In genomic region chr9:122991370-122991830, GRCh38 we compare ENCODE assay signal across 8 cellular contexts. TPM values are rescaled to one million over a fixed set of nuclear protein-coding genes. Genes with fewer than 3 reads are reported as not detected.
DNase-seq lines count a peak whose midpoint lies in the region; ATAC-seq, FAIRE-seq and TF ChIP-seq lines count a peak whose summit lies in the region.

No MANE protein-coding gene starts in this region.

- in situ Hi-C loops in HepG2 (cut with HindIII; ENCODE audit: extremely low pct_ligation_motif_present, low pct_unique_long_range_greater_than_20kb): no loop called here

- H4K20me1 ChIP-seq in HepG2 (ENCODE audit: insufficient read depth, low read length): no peaks in the 10 kb centered on the region

- BruUV-seq in HepG2 (replicated peaks; lab: Mats Ljungman, UMichigan): no TSS peak

- POLR2A ChIA-PET in T-cell (lab: Charles Lee) (interaction anchor here in 1 of 2 donors (0.6 to 0.7 kb wide), 2 partner anchors 357 to 899 kb away, joined by 4 to 6 read pairs; no protein-coding TSS in a partner anchor), HepG2 (lab: Yijun Ruan, JAX) (interaction anchor here (1.0 to 1.4 kb wide), 3 partner anchors 51 to 79 kb away, joined by 3 to 6 read pairs (median 3); partner anchors contain the start of genes RABGAP1 and ZBTB26)

- peaks cover 9 to 39% of the 10 kb centered on the region in 2 experiments for H3K36me3 ChIP-seq in HepG2 (replicated peaks in 1 of 2; ENCODE audit: control insufficient read depth in 1 of 2, insufficient read depth in 2 of 2, low read length in 2 of 2)

- H3K4me2 ChIP-seq in HepG2 (ENCODE audit: low read depth, low read length): no peak overlapping the region

- H3K27me3 Mint-ChIP-seq in T-cell: no peaks in the 10 kb centered on the region
- no peaks in the 10 kb centered on the region for H3K27me3 Mint-ChIP-seq in central memory CD8-positive, alpha-beta T cell

- no peak overlapping the region for H3K27ac ChIP-seq in HL-60 (replicated peaks)
- no peak overlapping the region for H3K27ac ChIP-seq in HepG2 (ENCODE audit: extremely low read length, insufficient read depth, low read length)

- CTCF ChIA-PET in T-cell (lab: Charles Lee): interaction anchor here (0.6 to 1.9 kb wide), 15 partner anchors 49 to 1048 kb away, joined by 3 to 11 read pairs (median 4); partner anchors contain the start of genes RABGAP1 (in 1 of the 2), RC3H2 (in 1 of the 2), ZBTB26 (in 1 of the 2) and ZBTB6 (in 1 of the 2)
- CTCF ChIA-PET in HepG2 (lab: Yijun Ruan, JAX; ENCODE audit: low intra/inter-chr PET ratio, low total read pairs): interaction anchor here (1.0 to 1.4 kb wide), 2 partner anchors 88 to 156 kb away, joined by 3 read pairs; no protein-coding TSS in a partner anchor

- H2AFZ ChIP-seq in HepG2 (ENCODE audit: low read length): no peak overlapping the region

- no peak overlapping the region for H3K27ac Mint-ChIP-seq in T-cell
- H3K27ac Mint-ChIP-seq in central memory CD8-positive, alpha-beta T cell (ENCODE audit: low read depth): no peak overlapping the region

- no peak for TF ChIP-seq EP300 in HepG2 (IDR thresholded peaks at IDR 0.05; ENCODE audit: low read depth in 2 of 2, low read length in 2 of 2)
- TF ChIP-seq EP300 in HepG2 (CRISPR knock-in tag; IDR thresholded peaks at IDR 0.05; ENCODE audit: borderline replicate concordance): no peak

- no peaks in the 10 kb centered on the region for H3K4me1 ChIP-seq in HepG2 (ENCODE audit: insufficient read depth, low read length)

- FAIRE-seq in HepG2 (lab: Jason Lieb, UNC): no peak

- no peaks in the 10 kb centered on the region for H3K9me3 ChIP-seq in HepG2 (ENCODE audit: low read length)

- DNase-seq in GDM1 (lab: John Stamatoyannopoulos, UW) (peak; percentile 9), HL-60 (ENCODE audit: low read depth in 1 of 2, low spot score in 1 of 2) (peak; percentile 2 to 11), T-cell (peak in 14 of 34 experiments; percentile 0 to 13 (median 5)), HepG2 (ENCODE audit: low spot score) (peak; percentile 25), DMS153 (lab: John Stamatoyannopoulos, UW) (no peak), cortex of kidney (lab: John Stamatoyannopoulos, UW) (no peak)
- peak in 1 of 2 donors; percentile 11 for DNase-seq in central memory CD8-positive, alpha-beta T cell (ENCODE audit: low spot score in 2 of 2)
- DNase-seq in stimulated activated CD8-positive, alpha-beta memory T cell treated with anti-CD3 and anti-CD28 coated beads, Interleukin-15, amount 100 ng/mL, for 1 hour (ENCODE audit: low read depth): peak; percentile 1

- no peak for TF ChIP-seq RAD21 in HepG2 (CRISPR knock-in tag; IDR thresholded peaks at IDR 0.05)

- no peak for TF ChIP-seq POLR2A in HepG2 (IDR thresholded peaks at IDR 0.05; ENCODE audit: insufficient read depth in 1 of 2, low read depth in 2 of 2, low read length in 2 of 2)

- H3K9ac ChIP-seq in HepG2 (ENCODE audit: insufficient read depth, low read depth, low read length): no peak overlapping the region

- no peaks in the 10 kb centered on the region for H3K9me3 Mint-ChIP-seq in T-cell
- H3K9me3 Mint-ChIP-seq in central memory CD8-positive, alpha-beta T cell: no peaks in the 10 kb centered on the region

- H3K4me3 Mint-ChIP-seq in T-cell: no peak overlapping the region
- no peak overlapping the region for H3K4me3 Mint-ChIP-seq in central memory CD8-positive, alpha-beta T cell

- ATAC-seq in T-cell (replicated peaks in 1 of 4) (peak; percentile 55 to 80 (median 63)), HepG2 (peak; percentile 43; the same call in 1 of the 3 replicates)
- peak; percentile 75 for ATAC-seq in central memory CD8-positive, alpha-beta T cell (replicated peaks; ENCODE audit: extremely low read depth, poor library complexity, severe bottlenecking)

- peaks cover 17% of the 10 kb centered on the region for H3K36me3 Mint-ChIP-seq in T-cell
- peaks cover 15% of the 10 kb centered on the region for H3K36me3 Mint-ChIP-seq in central memory CD8-positive, alpha-beta T cell (ENCODE audit: insufficient read depth)

- no peaks in the 10 kb centered on the region for H3K27me3 ChIP-seq in HL-60 (ENCODE audit: insufficient read depth, poor library complexity, severe bottlenecking)
- H3K27me3 ChIP-seq in HepG2 (ENCODE audit: control insufficient read depth in 1 of 2, insufficient read depth in 2 of 2, low read length in 2 of 2): no peaks in the 10 kb centered on the region

- H3K79me2 ChIP-seq in HepG2 (ENCODE audit: insufficient read depth, low read length): no peaks in the 10 kb centered on the region

- WGBS in HepG2 (ENCODE audit: low lambda C conversion rate): 88% methylated on average over 4 of the region's 4 CpGs

- intact Hi-C loops in HepG2 (cut with micrococcal nuclease; ENCODE audit: unreplicated experiment): loop anchor here (5.0 to 10.0 kb wide), 2 partner anchors 47 to 89 kb away; partner anchors contain the start of gene RABGAP1

- H3K4me3 ChIP-seq in HL-60 (replicated peaks; ENCODE audit: insufficient read depth, low read length) (no peak overlapping the region), HepG2 (replicated peaks in 1 of 3; ENCODE audit: insufficient read depth in 1 of 3, low read depth in 2 of 3, low read length in 3 of 3) (no peak overlapping the region)

- peaks cover 0 to 7% (median 2%) of the 10 kb centered on the region in 3 donors for H3K4me1 Mint-ChIP-seq in T-cell
- no peaks in the 10 kb centered on the region for H3K4me1 Mint-ChIP-seq in central memory CD8-positive, alpha-beta T cell

- TF ChIP-seq CTCF in HL-60 (IDR thresholded peaks at IDR 0.05; ENCODE audit: insufficient read depth, low read length) (peak; percentile 12), HepG2 (CRISPR knock-in tag; IDR thresholded peaks at IDR 0.05) (peak; percentile 59)

TF ChIP-seq in HepG2, 621 proteins besides CTCF, POLR2A, EP300 and RAD21 (continues in another document):
- TF ChIP-seq TCF12 (IDR thresholded peaks at IDR 0.05) (no peak), TCF12 (CRISPR knock-in tag; IDR thresholded peaks at IDR 0.05) (no peak), MTF2 (CRISPR knock-in tag; IDR thresholded peaks at IDR 0.05; ENCODE audit: borderline replicate concordance) (no peak)

RNA-seq across cellular contexts. Expression of gene GPR21, which starts 42.1 kb away (rescaled TPM):
- total RNA-seq in T-cell (1 to 10 TPM in 3 of 5 donors, under 1 TPM in 2; 0.23 to 2.4 (median 1.0) TPM), HepG2 (2016; rRNA removed; fragmentation: Illumina TruSeq; extraction: Trizol) (0.29 TPM in 1 of 2 replicates, not detected in the other)
- not detected in 2 replicates for total RNA-seq in HepG2 (2016; cell fraction: cytosol; rRNA removed; fragmentation: Illumina TruSeq; extraction: Trizol; ENCODE audit: low read depth)
- total RNA-seq in HepG2 (2016; cell fraction: insoluble cytoplasmic fraction; rRNA removed; fragmentation: Illumina TruSeq; extraction: Trizol): 0.41 TPM in 1 of 2 replicates, not detected in the other
- total RNA-seq in HepG2 (2016; cell fraction: membrane; rRNA removed; fragmentation: Illumina TruSeq; extraction: Trizol): not detected in 2 replicates
- total RNA-seq in HepG2 (2016; cell fraction: nucleus; rRNA removed; fragmentation: Illumina TruSeq; extraction: Trizol): 0.72 and 1.3 TPM in 2 replicates
- polyA plus RNA-seq in HepG2 (2011; rRNA removed): 0.18 and 0.32 TPM in 2 replicates
- not detected in 2 replicates for polyA plus RNA-seq in HepG2 (2011; cell fraction: cytosol; rRNA removed)
- polyA plus RNA-seq in HepG2 (2011; cell fraction: nucleus; rRNA removed): 1.7 TPM in 2 replicates
- polyA plus RNA-seq in HepG2 (2012): 0.13 TPM in 1 of 2 replicates, not detected in the other
- polyA plus RNA-seq in HepG2 (2016; cell fraction: cytosol; fragmentation: Illumina TruSeq; extraction: Trizol; ENCODE audit: low read depth): not detected in 2 replicates
- not detected in 2 replicates for polyA plus RNA-seq in HepG2 (2016; cell fraction: insoluble cytoplasmic fraction; fragmentation: Illumina TruSeq; extraction: Trizol; ENCODE audit: low read depth)
- not detected in 2 replicates for polyA plus RNA-seq in HepG2 (2016; cell fraction: membrane; fragmentation: Illumina TruSeq; extraction: Trizol; ENCODE audit: low read depth)
- not detected in 2 replicates for polyA plus RNA-seq in HepG2 (2016; cell fraction: nucleus; fragmentation: Illumina TruSeq; extraction: Trizol; ENCODE audit: insufficient read depth, low read depth)
- 14.0 and 21.7 TPM in 2 replicates for polyA minus RNA-seq in HepG2 (2011; rRNA and poly(A)+ RNA removed; ENCODE audit: low replicate concordance)
- 0.49 TPM in 1 of 2 replicates, not detected in the other for polyA minus RNA-seq in HepG2 (2011; cell fraction: cytosol; rRNA and poly(A)+ RNA removed)
- 30.3 and 35.8 TPM in 2 replicates for polyA minus RNA-seq in HepG2 (2011; cell fraction: nucleus; rRNA and poly(A)+ RNA removed)

RNA-seq across cellular contexts. Expression of gene RABGAP1, which starts 50.6 kb away (rescaled TPM):
- 10 to 100 TPM; 35.7 to 42.0 (median 37.7) TPM for total RNA-seq in T-cell
- 19.1 and 26.4 TPM in 2 replicates for total RNA-seq in HepG2 (2016; rRNA removed; fragmentation: Illumina TruSeq; extraction: Trizol)
- total RNA-seq in HepG2 (2016; cell fraction: cytosol; rRNA removed; fragmentation: Illumina TruSeq; extraction: Trizol; ENCODE audit: low read depth): 13.4 and 16.4 TPM in 2 replicates
- 18.5 and 25.1 TPM in 2 replicates for total RNA-seq in HepG2 (2016; cell fraction: insoluble cytoplasmic fraction; rRNA removed; fragmentation: Illumina TruSeq; extraction: Trizol)
- 19.5 and 22.5 TPM in 2 replicates for total RNA-seq in HepG2 (2016; cell fraction: membrane; rRNA removed; fragmentation: Illumina TruSeq; extraction: Trizol)
- total RNA-seq in HepG2 (2016; cell fraction: nucleus; rRNA removed; fragmentation: Illumina TruSeq; extraction: Trizol): 33.3 and 38.0 TPM in 2 replicates
- polyA plus RNA-seq in HepG2 (2011; rRNA removed): 16.8 and 19.3 TPM in 2 replicates
- 8.0 and 11.1 TPM in 2 replicates for polyA plus RNA-seq in HepG2 (2011; cell fraction: cytosol; rRNA removed)
- 15.5 and 22.2 TPM in 2 replicates for polyA plus RNA-seq in HepG2 (2011; cell fraction: nucleus; rRNA removed)
- polyA plus RNA-seq in HepG2 (2012): 16.9 and 17.8 TPM in 2 replicates
- 1.2 TPM in 2 replicates for polyA plus RNA-seq in HepG2 (2016; cell fraction: cytosol; fragmentation: Illumina TruSeq; extraction: Trizol; ENCODE audit: low read depth)
- 20.9 and 23.3 TPM in 2 replicates for polyA plus RNA-seq in HepG2 (2016; cell fraction: insoluble cytoplasmic fraction; fragmentation: Illumina TruSeq; extraction: Trizol; ENCODE audit: low read depth)
- polyA plus RNA-seq in HepG2 (2016; cell fraction: membrane; fragmentation: Illumina TruSeq; extraction: Trizol; ENCODE audit: low read depth): 2.6 and 3.4 TPM in 2 replicates
- 24.6 and 27.5 TPM in 2 replicates for polyA plus RNA-seq in HepG2 (2016; cell fraction: nucleus; fragmentation: Illumina TruSeq; extraction: Trizol; ENCODE audit: insufficient read depth, low read depth)
- polyA minus RNA-seq in HepG2 (2011; rRNA and poly(A)+ RNA removed; ENCODE audit: low replicate concordance): 39.8 and 70.5 TPM in 2 replicates
- polyA minus RNA-seq in HepG2 (2011; cell fraction: cytosol; rRNA and poly(A)+ RNA removed): 18.6 and 22.6 TPM in 2 replicates
- 105 and 133 TPM in 2 replicates for polyA minus RNA-seq in HepG2 (2011; cell fraction: nucleus; rRNA and poly(A)+ RNA removed)

Comparison
In these comparisons a context has a peak if more than half of its experiments do, and no peak if none do; other contexts are left out.
1. DNase-seq: peak in GDM1 (single experiment), HL-60 (2 of 2), HepG2 (single experiment) and stimulated activated CD8-positive, alpha-beta memory T cell treated with anti-CD3 and anti-CD28 coated beads, Interleukin-15, amount 100 ng/mL, for 1 hour (single experiment); none in DMS153 (single experiment) and cortex of kidney (single experiment).
2. Peak in every context shown above with its lines, with median percentiles within 50 percentile points of each other: ATAC-seq.